11 cellular contexts compared by ENCODE assay signal in the genomic region with DNA sequence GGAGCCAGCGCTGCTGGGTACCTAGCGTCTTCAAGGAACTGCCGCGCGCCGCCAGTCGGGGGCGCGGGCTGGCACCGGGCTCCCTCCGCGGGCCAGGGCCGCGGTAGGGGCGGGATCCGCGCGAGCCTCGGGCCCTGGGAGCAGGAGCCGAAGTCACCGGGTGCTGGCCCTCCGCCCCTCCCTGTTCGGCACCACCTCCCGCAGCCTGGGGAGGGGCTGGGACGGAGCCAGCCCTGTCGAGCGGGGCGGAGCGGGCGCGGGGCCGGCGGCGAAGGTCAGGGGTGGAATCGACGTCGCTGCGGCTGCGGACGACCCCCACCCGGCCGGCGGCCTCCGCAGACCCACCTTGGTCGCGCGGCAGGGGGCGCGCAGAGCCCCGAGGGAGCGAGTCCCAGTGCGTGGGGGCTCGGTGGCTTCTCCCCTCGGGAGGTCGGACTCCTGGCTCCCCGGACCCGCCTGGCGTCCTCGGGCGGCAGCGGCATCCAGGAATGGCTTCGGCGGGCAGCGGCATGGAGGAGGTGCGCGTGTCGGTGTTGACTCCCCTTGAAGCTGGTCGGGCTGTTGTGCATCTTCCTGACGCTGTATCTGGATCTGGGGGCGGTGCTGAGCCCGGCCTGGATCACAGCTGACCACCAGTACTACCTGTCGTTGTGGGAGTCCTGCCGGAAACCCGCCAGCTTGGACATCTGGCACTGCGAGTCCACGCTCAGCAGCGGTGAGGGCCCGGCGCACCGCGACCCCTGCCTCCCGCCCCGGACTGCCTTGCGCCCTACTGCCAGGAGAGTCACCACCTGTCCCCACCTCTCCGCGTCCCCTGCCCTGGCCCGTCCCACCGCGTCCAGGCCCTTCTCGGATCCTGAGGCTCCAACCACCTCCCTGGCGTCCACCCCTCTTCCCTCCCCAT. TPM values are rescaled to one million over a fixed set of nuclear protein-coding genes. Genes with fewer than 3 reads are reported as not detected.
DNase-seq lines count a peak whose midpoint lies in the region; ATAC-seq and TF ChIP-seq lines count a peak whose summit lies in the region.
"Had no signal": no experiment of that assay in that cellular context is flagged by ENCODE, and none has a peak within 500 bp of the region (broad histone marks: within the 10 kb centered on the region; RNA-seq: fewer than 3 reads in every experiment).

No MANE protein-coding gene starts in this region.

- H3K4me1 ChIP-seq in A673 (ENCODE audit: insufficient read depth, low read length, poor library complexity, severe bottlenecking) (no peaks in the 10 kb centered on the region), HAP-1 (peaks cover 18% of the 10 kb centered on the region)

- H3K9me3 Mint-ChIP-seq in nephron, result peaks cover 14% of the 10 kb centered on the region
- H3K9me3 Mint-ChIP-seq: dendritic cell treated with granulocyte-macrophage colony-stimulating factor and Interleukin-4, amounts not matched to agents 40 ng/mL and 50 ng/mL, for 4 days had no signal

- DNase-seq in A673 (ENCODE audit: low spot score), result peak; percentile 39
- peak; percentile 12 for DNase-seq in LHCN-M2 (ENCODE audit: low read depth)
- DNase-seq in epithelial cell of esophagus (ENCODE audit: low read depth), result peak; percentile 4
- no peak for DNase-seq in HAP-1 (ENCODE audit: low spot score in 2 of 2)
- DNase-seq in stimulated activated CD4-positive, alpha-beta T cell treated with anti-CD3 and anti-CD28 coated beads, Interleukin-4, amount 100 ng/mL, for 24 hours, result no peak
- DNase-seq: activated CD4-positive, alpha-beta T cell treated with anti-CD3 and anti-CD28 coated beads, Interleukin-2, amount 50 U/mL, for 4 hours had no signal

- no peaks in the 10 kb centered on the region for H3K4me1 Mint-ChIP-seq in nephron

- no peak for ATAC-seq in GM18858 (IDR thresholded peaks at IDR 0.05; ENCODE audit: unreplicated experiment)
- ATAC-seq in GM21360 (IDR thresholded peaks at IDR 0.05; ENCODE audit: unreplicated experiment), result no peak

- in situ Hi-C loops in HAP-1 (cut with MboI; ENCODE audit: low sequenced_read_pairs), result no loop called here

- POLR2A ChIA-PET in A673 (lab: Charles Lee; ENCODE audit: low non-redundant PET), result no interaction called here

- intact Hi-C loops in A673 (cut with micrococcal nuclease; ENCODE audit: unreplicated experiment), result no loop called here

- CTCF ChIA-PET in A673 (lab: Charles Lee), result no interaction called here

- peak overlapping the region; percentile 58 to 78 (median 77) for H3K4me3 Mint-ChIP-seq in nephron
- H3K4me3 Mint-ChIP-seq: dendritic cell treated with granulocyte-macrophage colony-stimulating factor and Interleukin-4, amounts not matched to agents 40 ng/mL and 50 ng/mL, for 4 days had no signal

- H3K27me3 ChIP-seq in A673 (replicated peaks; ENCODE audit: insufficient read depth, low read depth, low read length, poor library complexity), result no peaks in the 10 kb centered on the region
- H3K27me3 ChIP-seq in HAP-1 (ENCODE audit: low read depth), result no peaks in the 10 kb centered on the region

- H3K27ac Mint-ChIP-seq in nephron, result no peak overlapping the region
- H3K27ac Mint-ChIP-seq: dendritic cell treated with granulocyte-macrophage colony-stimulating factor and Interleukin-4, amounts not matched to agents 40 ng/mL and 50 ng/mL, for 4 days had no signal

- H3K27ac ChIP-seq in A673 (ENCODE audit: low read depth, low read length, poor library complexity, severe bottlenecking), result no peak overlapping the region

- TF ChIP-seq CTCF in A673 (conservative IDR thresholded peaks at IDR 0.05; ENCODE audit: low read depth, low read length) (peak; percentile 39; the same call in 1 of the 2 replicates), epithelial cell of esophagus (IDR thresholded peaks at IDR 0.05; ENCODE audit: insufficient read depth, low read depth, low read length, missing control alignments) (no peak), nephron (IDR thresholded peaks at IDR 0.05; ENCODE audit: unreplicated experiment in 3 of 3) (peak in 2 of 3 experiments; percentile 22 to 41)

- H3K4me3 ChIP-seq in A673 (ENCODE audit: low read depth, low read length, poor library complexity, severe bottlenecking) (peak overlapping the region; percentile 46), epithelial cell of esophagus (ENCODE audit: low read length) (no peak overlapping the region), HAP-1 (no peak overlapping the region)

- no peaks in the 10 kb centered on the region for H3K36me3 Mint-ChIP-seq in nephron (ENCODE audit: low read depth)

- H3K36me3 ChIP-seq in A673 (ENCODE audit: insufficient read depth, low read length, poor library complexity, severe bottlenecking), result no peaks in the 10 kb centered on the region
- no peaks in the 10 kb centered on the region for H3K36me3 ChIP-seq in HAP-1 (replicated peaks)

- BruUV-seq in A673 (replicated peaks; lab: Mats Ljungman, UMichigan), result no TSS peak

- H3K27me3 Mint-ChIP-seq in nephron (ENCODE audit: low read depth), result peaks cover 54% of the 10 kb centered on the region

- H3K9me3 ChIP-seq in A673 (ENCODE audit: low read depth, low read length, poor library complexity, severe bottlenecking) (no peaks in the 10 kb centered on the region), HAP-1 (no peaks in the 10 kb centered on the region)

RNA-seq across cellular contexts. Expression of a gene that starts 50.5 kb away (rescaled TPM):
- total RNA-seq in A673 (2021) (not detected in 2 replicates), LHCN-M2 (2014; rRNA removed) (0.06 TPM in 1 of 2 replicates, not detected in the other)
- not detected for polyA plus RNA-seq in LHCN-M2 (2012)
- total RNA-seq: mucosa of gallbladder had no signal

Comparison
In these comparisons a context has a peak if more than half of its experiments do, and no peak if none do; other contexts are left out.
1. DNase-seq: peak in A673 (single experiment), LHCN-M2 (single experiment) and epithelial cell of esophagus (single experiment); none in HAP-1 (0 of 2) and stimulated activated CD4-positive, alpha-beta T cell treated with anti-CD3 and anti-CD28 coated beads, Interleukin-4, amount 100 ng/mL, for 24 hours (single experiment).